Comparison of ENCODE assay signal across 12 cellular contexts in the genomic region with DNA sequence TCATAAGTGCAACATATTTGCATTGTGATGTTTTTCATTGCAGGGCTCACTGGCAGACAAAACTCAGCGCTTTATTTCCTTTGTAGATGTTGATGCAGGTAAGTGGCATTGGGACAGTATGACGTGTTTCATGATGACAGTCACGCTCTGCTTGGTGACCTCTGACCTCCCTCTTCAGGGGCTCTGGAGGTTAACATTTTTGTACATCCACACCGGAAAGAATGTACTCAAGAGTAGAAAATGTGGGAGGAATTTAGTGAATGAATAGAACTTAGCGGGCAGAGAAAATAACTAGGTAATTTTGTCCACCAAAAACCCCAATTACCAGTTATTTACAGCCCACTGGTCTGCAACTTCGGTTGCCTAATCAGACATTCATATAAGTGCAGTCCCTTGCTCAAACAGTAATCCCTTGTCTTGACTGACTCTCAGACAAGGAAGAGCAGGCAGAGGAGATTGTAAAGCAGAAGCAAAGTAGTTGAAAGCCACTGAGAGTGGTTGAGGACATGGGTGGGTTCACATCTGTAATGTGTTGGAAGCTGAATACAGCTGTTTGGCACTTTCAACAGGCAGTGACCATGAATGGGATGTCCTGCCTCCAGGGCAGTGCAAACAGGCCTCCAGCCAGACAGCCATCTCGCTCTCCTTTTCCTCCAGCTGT.
DNase-seq lines count a peak whose midpoint lies in the region; ATAC-seq and TF ChIP-seq lines count a peak whose summit lies in the region.
"Had no signal": no experiment of that assay in that cellular context is flagged by ENCODE, and none has a peak within 500 bp of the region (broad histone marks: within the 10 kb centered on the region; RNA-seq: fewer than 3 reads in every experiment).

No MANE protein-coding gene starts in this region.

- H3K36me3 ChIP-seq in CD8-positive, alpha-beta memory T cell (ENCODE audit: insufficient read depth, low read length): no peaks in the 10 kb centered on the region
- H3K36me3 ChIP-seq: pancreas had no signal

- H3K27ac ChIP-seq in CD8-positive, alpha-beta memory T cell (ENCODE audit: low read depth, low read length): no peak overlapping the region
- H3K27ac ChIP-seq: pancreas had no signal

- no peaks in the 10 kb centered on the region for H3K27me3 ChIP-seq in CD8-positive, alpha-beta memory T cell (ENCODE audit: insufficient read depth, low read length, poor library complexity, severe bottlenecking)
- H3K27me3 ChIP-seq: pancreas had no signal

- H3K9me3 ChIP-seq in CD8-positive, alpha-beta memory T cell (ENCODE audit: low read length): no peaks in the 10 kb centered on the region
- H3K9me3 ChIP-seq: pancreas had no signal

- no peak overlapping the region for H3K27ac Mint-ChIP-seq in CD8-positive, alpha-beta memory T cell
- H3K27ac Mint-ChIP-seq: activated naive CD4-positive, alpha-beta T cell treated with anti-CD3 and anti-CD28 coated beads, Interleukin-2, amount 50 U/mL, for 24 hours had no signal

- no peak overlapping the region for H3K4me3 Mint-ChIP-seq in CD8-positive, alpha-beta memory T cell
- H3K4me3 Mint-ChIP-seq: activated naive CD4-positive, alpha-beta T cell treated with anti-CD3 and anti-CD28 coated beads, Interleukin-2, amount 50 U/mL, for 24 hours had no signal

- no peaks in the 10 kb centered on the region for H3K27me3 Mint-ChIP-seq in CD8-positive, alpha-beta memory T cell
- H3K27me3 Mint-ChIP-seq: activated naive CD4-positive, alpha-beta T cell treated with anti-CD3 and anti-CD28 coated beads, Interleukin-2, amount 50 U/mL, for 24 hours had no signal

- no peak overlapping the region for H3K4me3 ChIP-seq in GM12865 (ENCODE audit: low read depth, low read length)
- no peak overlapping the region for H3K4me3 ChIP-seq in CD8-positive, alpha-beta memory T cell (ENCODE audit: low read length)
- H3K4me3 ChIP-seq: pancreas had no signal

- H3K36me3 Mint-ChIP-seq in CD8-positive, alpha-beta memory T cell: no peaks in the 10 kb centered on the region
- H3K36me3 Mint-ChIP-seq: activated naive CD4-positive, alpha-beta T cell treated with anti-CD3 and anti-CD28 coated beads, Interleukin-2, amount 50 U/mL, for 24 hours had no signal

- ATAC-seq in GM21381 (IDR thresholded peaks at IDR 0.05; ENCODE audit: unreplicated experiment): peak; percentile 62
- ATAC-seq in HG03196 (IDR thresholded peaks at IDR 0.05; ENCODE audit: unreplicated experiment): peak; percentile 56
- ATAC-seq: pancreas had no signal

- DNase-seq in GM12865 (ENCODE audit: low read depth) (peak; percentile 51), germinal center (ENCODE audit: low spot score) (peak; percentile 29), NCI-H1417 treated with DMSO at 0.1 percent for 48 hours (lab: John Stamatoyannopoulos, UW) (no peak), GOT3 (lab: John Stamatoyannopoulos, UW) (no peak)
- no peak for DNase-seq in stimulated activated CD8-positive, alpha-beta memory T cell treated with anti-CD3 and anti-CD28 coated beads, Interleukin-4, amount 100 ng/mL, for 48 hours
- no peak for DNase-seq in CD8-positive, alpha-beta memory T cell
- DNase-seq: DMS153; pancreas; stimulated activated naive CD4-positive, alpha-beta T cell treated with Interleukin-2 at 50 U/mL for 16 hours had no signal

- CTCF ChIA-PET in CD8-positive, alpha-beta memory T cell (lab: Charles Lee): no interaction called here

- peaks cover 0 to 6% (median 0%) of the 10 kb centered on the region in 3 donors for H3K4me1 Mint-ChIP-seq in CD8-positive, alpha-beta memory T cell
- H3K4me1 Mint-ChIP-seq: activated naive CD4-positive, alpha-beta T cell treated with anti-CD3 and anti-CD28 coated beads, Interleukin-2, amount 50 U/mL, for 24 hours had no signal

- POLR2A ChIA-PET in CD8-positive, alpha-beta memory T cell (lab: Charles Lee): no interaction called here

- no peaks in the 10 kb centered on the region for H3K9me3 Mint-ChIP-seq in CD8-positive, alpha-beta memory T cell
- H3K9me3 Mint-ChIP-seq: activated naive CD4-positive, alpha-beta T cell treated with anti-CD3 and anti-CD28 coated beads, Interleukin-2, amount 50 U/mL, for 24 hours had no signal

- TF ChIP-seq CTCF in GM12865 (IDR thresholded peaks at IDR 0.05; ENCODE audit: insufficient read depth, low read depth, low read length, missing control alignments): no peak

- H3K4me1 ChIP-seq in CD8-positive, alpha-beta memory T cell (ENCODE audit: insufficient read depth, low read length): no peaks in the 10 kb centered on the region

Comparison
In these comparisons a context has a peak if more than half of its experiments do, and no peak if none do; other contexts are left out.
1. DNase-seq: peak in GM12865 (single experiment) and germinal center (single experiment); none in stimulated activated CD8-positive, alpha-beta memory T cell treated with anti-CD3 and anti-CD28 coated beads, Interleukin-4, amount 100 ng/mL, for 48 hours (single experiment), NCI-H1417 treated with DMSO at 0.1 percent for 48 hours (single experiment), CD8-positive, alpha-beta memory T cell (0 of 5) and GOT3 (single experiment).